26 cellular contexts compared by ENCODE assay signal in genomic region chr12:44961887-44962286, GRCh38.
"Had no signal": no experiment of that assay in that cellular context is flagged by ENCODE, and none has a peak within 500 bp of the region (broad histone marks: within the 10 kb centered on the region; RNA-seq: fewer than 3 reads in every experiment).

No MANE protein-coding gene starts in this region.

- H3K4me3 Mint-ChIP-seq: natural killer cell treated with Interleukin-12 subunit alpha and Interleukin-12 subunit beta and Interleukin-15 and Interleukin-18, amount 100 ng/mL, for 72 hours; nephron progenitor cell; neural crest cell; stimulated activated effector memory CD8-positive, alpha-beta T cell treated with anti-CD3 and anti-CD28 coated beads, Interleukin-12 subunit alpha, Interleukin-12 subunit beta, amount 100 ng/mL, for 72 hours; stimulated activated naive B cell treated with anti-CD40 and anti-IgM and Interleukin-4, amounts not matched to agents 10 μg/mL and 1 μg/mL and 100 μg/mL, for 72 hours; stimulated activated naive CD8-positive, alpha-beta T cell treated with anti-CD3 and anti-CD28 coated beads, Interleukin-15, Interleukin-2, amounts not matched to agents 100 ng/mL and 50 ng/mL, for 24 hours had no signal

- H3K27ac ChIP-seq: neutrophil, pancreas, psoas muscle, right lobe of liver, sigmoid colon, stomach, thoracic aorta, thyroid gland, tibial nerve, upper lobe of left lung, vagina had no signal

- H3K4me1 ChIP-seq: pancreas, psoas muscle, right lobe of liver, sigmoid colon, stomach, thyroid gland, tibial nerve, upper lobe of left lung, vagina had no signal

- H3K9me3 ChIP-seq: neutrophil, pancreas, psoas muscle, right lobe of liver, sigmoid colon, thyroid gland, vagina had no signal

- H3K4me1 Mint-ChIP-seq: nephron progenitor cell; neural crest cell; stimulated activated effector memory CD8-positive, alpha-beta T cell treated with anti-CD3 and anti-CD28 coated beads, Interleukin-12 subunit alpha, Interleukin-12 subunit beta, amount 100 ng/mL, for 72 hours; stimulated activated naive B cell treated with anti-CD40 and anti-IgM and Interleukin-4, amounts not matched to agents 10 μg/mL and 1 μg/mL and 100 μg/mL, for 72 hours had no signal

- H3K27ac Mint-ChIP-seq: natural killer cell treated with Interleukin-12 subunit alpha and Interleukin-12 subunit beta and Interleukin-15 and Interleukin-18, amount 100 ng/mL, for 72 hours; nephron progenitor cell; stimulated activated effector memory CD8-positive, alpha-beta T cell treated with anti-CD3 and anti-CD28 coated beads, Interleukin-12 subunit alpha, Interleukin-12 subunit beta, amount 100 ng/mL, for 72 hours; stimulated activated naive B cell treated with anti-CD40 and anti-IgM and Interleukin-4, amounts not matched to agents 10 μg/mL and 1 μg/mL and 100 μg/mL, for 72 hours; stimulated activated naive CD8-positive, alpha-beta T cell treated with anti-CD3 and anti-CD28 coated beads, Interleukin-15, Interleukin-2, amounts not matched to agents 100 ng/mL and 50 ng/mL, for 24 hours had no signal

- DNase-seq: nephron progenitor cell; nucleus accumbens; pancreas; psoas muscle; right cardiac atrium; right lobe of liver; sigmoid colon; small intestine; stimulated activated CD4-positive, alpha-beta T cell treated with anti-CD3 and anti-CD28 coated beads, Interleukin-15, amount 100 ng/mL, for 24 hours; stimulated activated CD4-positive, alpha-beta T cell treated with anti-CD3 and anti-CD28 coated beads, Interleukin-2, amount 100 ng/mL, for 24 hours; stimulated activated CD4-positive, alpha-beta T cell treated with anti-CD3 and anti-CD28 coated beads, Interleukin-2, amount 100 ng/mL, for 48 hours; stimulated activated CD4-positive, alpha-beta T cell treated with anti-CD3 and anti-CD28 coated beads, Interleukin-4, amount 100 ng/mL, for 24 hours; stimulated activated naive B cell treated with anti-CD40 and anti-IgM and Interleukin-4, amounts not matched to agents 10 μg/mL and 1 μg/mL and 100 μg/mL, for 72 hours; stimulated activated naive CD4-positive, alpha-beta T cell treated with Interleukin-2 at 50 U/mL for 16 hours; stomach; thyroid gland; trophoblast cell; upper lobe of left lung had no signal

- H3K36me3 Mint-ChIP-seq: stimulated activated effector memory CD8-positive, alpha-beta T cell treated with anti-CD3 and anti-CD28 coated beads, Interleukin-12 subunit alpha, Interleukin-12 subunit beta, amount 100 ng/mL, for 72 hours had no signal

- ATAC-seq: natural killer cell treated with Interleukin-12 subunit alpha and Interleukin-12 subunit beta and Interleukin-15 and Interleukin-18, amount 100 ng/mL, for 72 hours; pancreas; psoas muscle; right cardiac atrium; right lobe of liver; stimulated activated effector memory CD8-positive, alpha-beta T cell treated with anti-CD3 and anti-CD28 coated beads, Interleukin-12 subunit alpha, Interleukin-12 subunit beta, amount 100 ng/mL, for 72 hours; stimulated activated naive B cell treated with anti-CD40 and anti-IgM and Interleukin-4, amounts not matched to agents 10 μg/mL and 1 μg/mL and 100 μg/mL, for 72 hours had no signal

- H3K27me3 ChIP-seq: neutrophil, pancreas, right lobe of liver, sigmoid colon, stomach, thyroid gland, tibial nerve, upper lobe of left lung, vagina had no signal

- H3K27me3 Mint-ChIP-seq: stimulated activated naive B cell treated with anti-CD40 and anti-IgM and Interleukin-4, amounts not matched to agents 10 μg/mL and 1 μg/mL and 100 μg/mL, for 72 hours; stimulated activated naive CD8-positive, alpha-beta T cell treated with anti-CD3 and anti-CD28 coated beads, Interleukin-15, Interleukin-2, amounts not matched to agents 100 ng/mL and 50 ng/mL, for 24 hours had no signal

- H3K4me3 ChIP-seq: pancreas, psoas muscle, right lobe of liver, sigmoid colon, stomach, thoracic aorta, thyroid gland, tibial nerve, upper lobe of left lung, vagina had no signal

- H3K36me3 ChIP-seq: neutrophil, pancreas, right lobe of liver, sigmoid colon, stomach, thoracic aorta, thyroid gland, tibial nerve, upper lobe of left lung, vagina had no signal
